ENCODE assay signal across 31 cellular contexts in genomic region chr4:75889537-75890199, GRCh38. TPM values are rescaled to one million over a fixed set of nuclear protein-coding genes. Genes with fewer than 3 reads are reported as not detected.
A peak's percentile ranks its signal among the peaks of the same experiment; 100 is the strongest.
DNase-seq lines count a peak whose midpoint lies in the region; ATAC-seq, FAIRE-seq and TF ChIP-seq lines count a peak whose summit lies in the region.
"Had no signal": no experiment of that assay in that cellular context is flagged by ENCODE, and none has a peak within 500 bp of the region (broad histone marks: within the 10 kb centered on the region; RNA-seq: fewer than 3 reads in every experiment).

No MANE protein-coding gene starts in this region.

- peaks cover 32 to 45% of the 10 kb centered on the region in 2 experiments; a peak in 4 of 5 replicates for H3K27me3 ChIP-seq in K562 (ENCODE audit: control insufficient read depth in 2 of 2, insufficient read depth in 2 of 2, low read length in 2 of 2)
- H3K27me3 ChIP-seq: BLaER1 treated with 17β-estradiol and CSF1 and Interleukin-3, amounts not matched to agents 10 nM and 100 nM had no signal

- no peaks in the 10 kb centered on the region for H4K20me1 ChIP-seq in K562 (replicated peaks; ENCODE audit: control insufficient read depth, insufficient read depth, low read length)
- H4K20me1 ChIP-seq: BLaER1 treated with 17β-estradiol and CSF1 and Interleukin-3, amounts not matched to agents 10 nM and 100 nM had no signal

- no peak for TF ChIP-seq POLR2A in K562 (conservative IDR thresholded peaks at IDR 0.05)

- no peak overlapping the region for H2AFZ ChIP-seq in K562 (ENCODE audit: low read depth, low read length)
- H2AFZ ChIP-seq: GM23248 had no signal

- no peak overlapping the region for H3K4me2 ChIP-seq in K562 (ENCODE audit: insufficient read depth, low read length)
- H3K4me2 ChIP-seq: BLaER1 treated with 17β-estradiol and CSF1 and Interleukin-3, amounts not matched to agents 10 nM and 100 nM had no signal

- 4% methylated on average over 9 of the region's 9 CpGs for WGBS in K562 (ENCODE audit: insufficient coverage, low coverage, missing lambda C conversion rate)

- FAIRE-seq in K562 (lab: Jason Lieb, UNC) = no peak
- FAIRE-seq: A204.1, GM12891, GM18507, H1 had no signal

- H3K36me3 ChIP-seq in K562 (ENCODE audit: control insufficient read depth, insufficient read depth, low read length) = no peaks in the 10 kb centered on the region
- H3K36me3 ChIP-seq: BE2C; BLaER1 treated with 17β-estradiol and CSF1 and Interleukin-3, amounts not matched to agents 10 nM and 100 nM had no signal

- in situ Hi-C loops in K562 (cut with MboI) = no loop called here

- no peaks in the 10 kb centered on the region for H3K79me2 ChIP-seq in K562 (ENCODE audit: control insufficient read depth, insufficient read depth, low read length)

- intact Hi-C loops in K562 (cut with micrococcal nuclease) = no loop called here

- ATAC-seq in K562 (no peak), GM18517 (IDR thresholded peaks at IDR 0.05; ENCODE audit: unreplicated experiment) (no peak)
- ATAC-seq: HCT116 had no signal

- CTCF ChIA-PET in K562 (lab: Yijun Ruan, JAX; ENCODE audit: low intra/inter-chr PET ratio) = interaction anchor here (0.6 kb wide), 1 partner anchor 51 kb away, joined by 4 read pairs; the partner anchor contains the start of gene NAAA

- POLR2A ChIA-PET in K562 (lab: Yijun Ruan, JAX) = interaction anchor here (0.6 to 1.0 kb wide), 3 partner anchors 15 to 175 kb away, joined by 3 to 5 read pairs (median 4); no protein-coding TSS in a partner anchor

- H3K9me3 ChIP-seq in K562 (replicated peaks; ENCODE audit: control insufficient read depth, insufficient read depth, low read depth, low read length) = no peaks in the 10 kb centered on the region
- H3K9me3 ChIP-seq: BE2C; BLaER1 treated with 17β-estradiol and CSF1 and Interleukin-3, amounts not matched to agents 10 nM and 100 nM had no signal

- no peak for TF ChIP-seq EP300 in K562 (IDR thresholded peaks at IDR 0.05; ENCODE audit: low read length)

- no TSS peak for BruUV-seq in K562 (replicated peaks; lab: Mats Ljungman, UMichigan)

- TF ChIP-seq RAD21 in K562 (CRISPR knock-in tag; conservative IDR thresholded peaks at IDR 0.05 in 1 of 2, IDR thresholded peaks at IDR 0.05 in 1 of 2) = no peak

- no peak overlapping the region for H3K4me3 ChIP-seq in K562
- H3K4me3 ChIP-seq in retinal pigment epithelial cell (ENCODE audit: low read length) = no peak overlapping the region
- H3K4me3 ChIP-seq: BLaER1 treated with 17β-estradiol and CSF1 and Interleukin-3, amounts not matched to agents 10 nM and 100 nM; GM23248 had no signal

- H3K9ac ChIP-seq in K562 (ENCODE audit: insufficient read depth in 1 of 2, low read depth in 2 of 2, low read length in 2 of 2) = no peak overlapping the region
- H3K9ac ChIP-seq: BLaER1 treated with 17β-estradiol and CSF1 and Interleukin-3, amounts not matched to agents 10 nM and 100 nM; GM23248 had no signal

- TF ChIP-seq CTCF in K562 (IDR thresholded peaks at IDR 0.05 in 2 of 3, conservative IDR thresholded peaks at IDR 0.05 in 1 of 3; ENCODE audit: insufficient read depth in 2 of 3, low read depth in 1 of 3, low read length in 3 of 3) = no peak
- no peak for TF ChIP-seq CTCF in retinal pigment epithelial cell (conservative IDR thresholded peaks at IDR 0.05; ENCODE audit: low read depth, low read length)

- no peaks in the 10 kb centered on the region for H3K9me1 ChIP-seq in K562 (ENCODE audit: control insufficient read depth, insufficient read depth, low read length)

- H3K4me1 ChIP-seq in K562 (replicated peaks in 1 of 2; ENCODE audit: control insufficient read depth in 2 of 2, insufficient read depth in 2 of 2, low read length in 2 of 2) = peaks cover 0 to 4% of the 10 kb centered on the region in 2 experiments; a peak in 2 of 5 replicates
- H3K4me1 ChIP-seq: BE2C had no signal

- peak; percentile 65 for DNase-seq in NCI-H82 (lab: John Stamatoyannopoulos, UW)
- no peak for DNase-seq in NCI-H82 treated with DMSO at 0.1 percent for 48 hours (lab: John Stamatoyannopoulos, UW; ENCODE audit: unreplicated experiment)
- no peak for DNase-seq in K562 (ENCODE audit: extremely low read depth in 1 of 4, low spot score in 3 of 4)
- DNase-seq in left kidney (ENCODE audit: low read depth, low spot score) = peak; percentile 8
- DNase-seq in retinal pigment epithelial cell (ENCODE audit: low read depth) = peak; percentile 1
- no peak for DNase-seq in AG08395 (ENCODE audit: low spot score)
- DNase-seq in T-helper 9 cell = no peak
- DNase-seq: AML-193; BE2C; Calu3; CD4-positive, alpha-beta T cell; CD8-positive, alpha-beta memory T cell; COR-L47; DMS53; DMS79 treated with DMSO at 0.1 percent for 48 hours; GF-D8; GM23248; H7; HFFc6 had no signal

- no peak overlapping the region for H3K27ac ChIP-seq in K562 (ENCODE audit: extremely low read depth, low read depth, low read length)
- H3K27ac ChIP-seq: 22Rv1; BLaER1 treated with 17β-estradiol and CSF1 and Interleukin-3, amounts not matched to agents 10 nM and 100 nM; GM23248 had no signal

TF ChIP-seq in K562, 482 proteins besides CTCF, POLR2A, EP300 and RAD21:
- TF ChIP-seq MEIS2 (IDR thresholded peaks at IDR 0.05; ENCODE audit: partially characterized antibody) (peak; percentile 19), PKNOX1 (IDR thresholded peaks at IDR 0.05) (peak; percentile 76), CREB3L1 (IDR thresholded peaks at IDR 0.05; ENCODE audit: borderline replicate concordance, low read depth) (no peak)

RNA-seq across cellular contexts. Expression of gene PPEF2, which starts 12.6 kb away (rescaled TPM):
- not detected in 2 replicates for total RNA-seq in K562 (2011; cell fraction: chromatin; rRNA removed; ENCODE audit: low replicate concordance)
- total RNA-seq in K562 (2011; cell fraction: nucleolus; rRNA removed) = not detected in 2 replicates
- not detected in 2 replicates for total RNA-seq in K562 (2011; cell fraction: nucleoplasm; rRNA removed)
- total RNA-seq in K562 (2014; rRNA removed) = not detected in 2 replicates
- not detected in 2 replicates for total RNA-seq in K562 (2014; rRNA removed; fragmentation: Illumina TruSeq; extraction: Trizol)
- not detected in 2 replicates for total RNA-seq in K562 (2015; rRNA removed; fragmentation: Illumina TruSeq; extraction: Trizol)
- total RNA-seq in K562 (2021) = not detected in 2 replicates
- polyA plus RNA-seq in K562 (2011; rRNA removed) = not detected in 2 replicates
- not detected in 2 replicates for polyA plus RNA-seq in K562 (2011; cell fraction: cytosol; rRNA removed)
- polyA plus RNA-seq in K562 (2011; cell fraction: nucleus; rRNA removed) = 0.04 TPM in 1 of 2 replicates, not detected in the other
- not detected in 2 replicates for polyA plus RNA-seq in K562 (2012)
- polyA plus RNA-seq in K562 (2014; fragmentation: Illumina TruSeq; extraction: Trizol) = not detected in 2 replicates
- not detected for polyA plus RNA-seq in K562 (2014; fragmentation: Nextera tagmentation; extraction: Ambion mirVana)
- not detected in 2 replicates for polyA plus RNA-seq in K562 (2014; rRNA removed)
- polyA minus RNA-seq in K562 (2011; rRNA and poly(A)+ RNA removed) = not detected in 2 replicates
- not detected in 2 replicates for polyA minus RNA-seq in K562 (2011; cell fraction: cytosol; rRNA and poly(A)+ RNA removed)
- not detected in 2 replicates for polyA minus RNA-seq in K562 (2011; cell fraction: nucleus; rRNA and poly(A)+ RNA removed)
- total RNA-seq: Calu3, Daoy, G401, GM23248, H1, H7, HFFc6 had no signal
- polyA plus RNA-seq: AG04450; CD14-positive monocyte; CD8-positive, alpha-beta memory T cell; GM23248; H1 had no signal

RNA-seq across cellular contexts. Expression of gene NAAA, which starts 51.1 kb away (rescaled TPM):
- total RNA-seq in K562 (2011; cell fraction: chromatin; rRNA removed; ENCODE audit: low replicate concordance) = 9.4 and 13.7 TPM in 2 replicates
- total RNA-seq in K562 (2011; cell fraction: nucleolus; rRNA removed) = 16.6 and 18.8 TPM in 2 replicates
- 16.1 and 20.8 TPM in 2 replicates for total RNA-seq in K562 (2011; cell fraction: nucleoplasm; rRNA removed)
- total RNA-seq in K562 (2014; rRNA removed) (6.8 and 10.3 TPM in 2 replicates), K562 (2014; rRNA removed; fragmentation: Illumina TruSeq; extraction: Trizol) (5.1 and 5.2 TPM in 2 replicates), K562 (2015; rRNA removed; fragmentation: Illumina TruSeq; extraction: Trizol) (6.6 and 6.7 TPM in 2 replicates), K562 (2021) (5.4 and 7.5 TPM in 2 replicates)
- polyA plus RNA-seq in K562 (2011; rRNA removed) (6.0 and 7.9 TPM in 2 replicates), K562 (2014; fragmentation: Illumina TruSeq; extraction: Trizol) (5.9 and 6.4 TPM in 2 replicates), K562 (2014; fragmentation: Nextera tagmentation; extraction: Ambion mirVana) (1 to 10 TPM; 1.3 to 1.9 TPM), K562 (2014; rRNA removed) (7.3 and 9.4 TPM in 2 replicates)
- polyA plus RNA-seq in K562 (2011; cell fraction: cytosol; rRNA removed) = 5.6 and 13.1 TPM in 2 replicates
- polyA plus RNA-seq in K562 (2011; cell fraction: nucleus; rRNA removed) = 5.7 and 6.9 TPM in 2 replicates
- 5.4 and 7.8 TPM in 2 replicates for polyA plus RNA-seq in K562 (2012)
- 5.9 and 6.8 TPM in 2 replicates for polyA minus RNA-seq in K562 (2011; rRNA and poly(A)+ RNA removed)
- 3.4 and 7.4 TPM in 2 replicates for polyA minus RNA-seq in K562 (2011; cell fraction: cytosol; rRNA and poly(A)+ RNA removed)
- polyA minus RNA-seq in K562 (2011; cell fraction: nucleus; rRNA and poly(A)+ RNA removed) = 4.6 and 6.4 TPM in 2 replicates

Comparison
In these comparisons a context has a peak if more than half of its experiments do, and no peak if none do; other contexts are left out.
1. DNase-seq: peak in NCI-H82 (single experiment), left kidney (single experiment) and retinal pigment epithelial cell (single experiment); none in NCI-H82 treated with DMSO at 0.1 percent for 48 hours (single experiment), K562 (0 of 4), AG08395 (single experiment) and T-helper 9 cell (single experiment).